Comparison of ENCODE assay signal across 1 cellular context in the genomic region with DNA sequence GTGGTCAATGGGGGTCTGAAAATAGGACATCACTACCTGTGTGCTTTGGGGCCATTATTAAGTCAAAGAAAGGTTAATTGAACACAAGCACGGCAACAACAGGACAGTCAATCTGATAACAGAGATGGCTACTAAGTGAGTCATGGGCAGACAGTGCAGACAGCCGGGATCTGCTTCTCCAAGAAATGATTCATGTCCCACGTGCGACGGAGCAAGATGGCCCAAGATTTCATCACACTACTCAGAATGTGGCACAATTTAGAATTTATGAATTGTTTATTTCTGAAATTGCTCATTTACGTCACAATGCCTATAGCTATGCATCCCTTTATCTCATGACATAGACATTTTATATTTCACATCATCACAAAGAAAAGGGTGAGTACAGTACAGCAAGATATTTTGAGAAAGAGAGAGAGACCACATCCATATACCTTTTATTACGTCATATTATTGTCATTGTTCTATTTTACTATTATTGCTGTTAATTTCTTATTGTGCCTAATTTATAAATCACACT.
TF ChIP-seq lines count a peak whose summit lies in the region.

No MANE protein-coding gene starts in this region.

TF ChIP-seq in H1, 55 proteins besides CTCF, POLR2A, EP300 and RAD21 (continued from another document):
- no peak for TF ChIP-seq CBX5 (IDR thresholded peaks at IDR 0.05; ENCODE audit: low read depth, low read length)
